In genomic region chr20:44624743-44625271, GRCh38 we compare ENCODE assay signal across 1 cellular context.
A peak's percentile ranks its signal among the peaks of the same experiment; 100 is the strongest.
TF ChIP-seq lines count a peak whose summit lies in the region.

No MANE protein-coding gene starts in this region.

TF ChIP-seq in HepG2, 621 proteins besides CTCF, POLR2A, EP300 and RAD21:
- TF ChIP-seq IKZF1 (IDR thresholded peaks at IDR 0.05) (no peak), ZNF343 (CRISPR knock-in tag; IDR thresholded peaks at IDR 0.05) (no peak), ZMYM3 (CRISPR knock-in tag; IDR thresholded peaks at IDR 0.05) (0 out of 2 replicates have a peak, but pooled peaks have one; percentile 31), ZNF674 (CRISPR knock-in tag; IDR thresholded peaks at IDR 0.05; ENCODE audit: low read depth) (no peak), SMARCE1 (IDR thresholded peaks at IDR 0.05; ENCODE audit: borderline replicate concordance) (no peak), ZNF136 (CRISPR knock-in tag; IDR thresholded peaks at IDR 0.05; ENCODE audit: low read depth) (no peak), SMAD1 (CRISPR knock-in tag; IDR thresholded peaks at IDR 0.05; ENCODE audit: borderline replicate concordance, low read depth) (no peak), ZNF629 (CRISPR knock-in tag; conservative IDR thresholded peaks at IDR 0.05) (peak; percentile 83), MBNL3 (CRISPR knock-in tag; conservative IDR thresholded peaks at IDR 0.05) (no peak)
- TF ChIP-seq, protein P1, sequence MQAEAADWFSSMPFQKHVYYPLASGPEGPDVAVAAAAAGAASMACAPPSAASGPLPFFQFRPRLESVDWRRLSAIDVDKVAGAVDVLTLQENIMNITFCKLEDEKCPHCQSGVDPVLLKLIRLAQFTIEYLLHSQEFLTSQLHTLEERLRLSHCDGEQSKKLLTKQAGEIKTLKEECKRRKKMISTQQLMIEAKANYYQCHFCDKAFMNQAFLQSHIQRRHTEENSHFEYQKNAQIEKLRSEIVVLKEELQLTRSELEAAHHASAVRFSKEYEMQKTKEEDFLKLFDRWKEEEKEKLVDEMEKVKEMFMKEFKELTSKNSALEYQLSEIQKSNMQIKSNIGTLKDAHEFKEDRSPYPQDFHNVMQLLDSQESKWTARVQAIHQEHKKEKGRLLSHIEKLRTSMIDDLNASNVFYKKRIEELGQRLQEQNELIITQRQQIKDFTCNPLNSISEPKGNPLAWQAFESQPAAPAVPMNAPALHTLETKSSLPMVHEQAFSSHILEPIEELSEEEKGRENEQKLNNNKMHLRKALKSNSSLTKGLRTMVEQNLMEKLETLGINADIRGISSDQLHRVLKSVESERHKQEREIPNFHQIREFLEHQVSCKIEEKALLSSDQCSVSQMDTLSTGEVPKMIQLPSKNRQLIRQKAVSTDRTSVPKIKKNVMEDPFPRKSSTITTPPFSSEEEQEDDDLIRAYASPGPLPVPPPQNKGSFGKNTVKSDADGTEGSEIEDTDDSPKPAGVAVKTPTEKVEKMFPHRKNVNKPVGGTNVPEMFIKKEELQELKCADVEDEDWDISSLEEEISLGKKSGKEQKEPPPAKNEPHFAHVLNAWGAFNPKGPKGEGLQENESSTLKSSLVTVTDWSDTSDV (CRISPR knock-in tag; IDR thresholded peaks at IDR 0.05), result no peak
- TF ChIP-seq, protein P2, sequence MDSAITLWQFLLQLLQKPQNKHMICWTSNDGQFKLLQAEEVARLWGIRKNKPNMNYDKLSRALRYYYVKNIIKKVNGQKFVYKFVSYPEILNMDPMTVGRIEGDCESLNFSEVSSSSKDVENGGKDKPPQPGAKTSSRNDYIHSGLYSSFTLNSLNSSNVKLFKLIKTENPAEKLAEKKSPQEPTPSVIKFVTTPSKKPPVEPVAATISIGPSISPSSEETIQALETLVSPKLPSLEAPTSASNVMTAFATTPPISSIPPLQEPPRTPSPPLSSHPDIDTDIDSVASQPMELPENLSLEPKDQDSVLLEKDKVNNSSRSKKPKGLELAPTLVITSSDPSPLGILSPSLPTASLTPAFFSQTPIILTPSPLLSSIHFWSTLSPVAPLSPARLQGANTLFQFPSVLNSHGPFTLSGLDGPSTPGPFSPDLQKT (CRISPR knock-in tag; IDR thresholded peaks at IDR 0.05; ENCODE audit: borderline replicate concordance), result no peak
